In genomic region chr20:5749512-5750490, GRCh38 we compare ENCODE assay signal across 1 cellular context.
TF ChIP-seq lines count a peak whose summit lies in the region.

SHLD1 (plus strand) TSS chr20:5750401; CDS start chr20:5772866, 22,465 bp downstream.

TF ChIP-seq in GM12878, 131 proteins besides CTCF, POLR2A, EP300 and RAD21 (continued from another document and continues in another):
- TF ChIP-seq, protein P1, sequence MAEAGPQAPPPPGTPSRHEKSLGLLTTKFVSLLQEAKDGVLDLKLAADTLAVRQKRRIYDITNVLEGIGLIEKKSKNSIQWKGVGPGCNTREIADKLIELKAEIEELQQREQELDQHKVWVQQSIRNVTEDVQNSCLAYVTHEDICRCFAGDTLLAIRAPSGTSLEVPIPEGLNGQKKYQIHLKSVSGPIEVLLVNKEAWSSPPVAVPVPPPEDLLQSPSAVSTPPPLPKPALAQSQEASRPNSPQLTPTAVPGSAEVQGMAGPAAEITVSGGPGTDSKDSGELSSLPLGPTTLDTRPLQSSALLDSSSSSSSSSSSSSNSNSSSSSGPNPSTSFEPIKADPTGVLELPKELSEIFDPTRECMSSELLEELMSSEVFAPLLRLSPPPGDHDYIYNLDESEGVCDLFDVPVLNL (IDR thresholded peaks at IDR 0.05; ENCODE audit: low read depth, low read length) = no peak
- no peak for TF ChIP-seq PAX8 (IDR thresholded peaks at IDR 0.05)
- no peak for TF ChIP-seq HSF1 (IDR thresholded peaks at IDR 0.05; ENCODE audit: low read depth, low read length)
- TF ChIP-seq CEBPB (IDR thresholded peaks at IDR 0.05; ENCODE audit: borderline replicate concordance in 1 of 2, low read depth in 2 of 2, low read length in 2 of 2) = no peak
- TF ChIP-seq ETV6 (conservative IDR thresholded peaks at IDR 0.05 in 1 of 2, IDR thresholded peaks at IDR 0.05 in 1 of 2; ENCODE audit: borderline replicate concordance in 1 of 2, low read depth in 1 of 2) = 0 out of 4 replicates have a peak, but pooled peaks of 1 of the 2 experiments have one; percentile 7
- TF ChIP-seq PML (IDR thresholded peaks at IDR 0.05; ENCODE audit: low read length) = no peak
- TF ChIP-seq MYB (IDR thresholded peaks at IDR 0.05; ENCODE audit: borderline replicate concordance, low read depth, low read length) = no peak
- no peak for TF ChIP-seq SMAD5 (IDR thresholded peaks at IDR 0.05; ENCODE audit: low read depth)
- no peak; the same call in 1 of the 2 replicates for TF ChIP-seq ZNF217 (IDR thresholded peaks at IDR 0.05)
- TF ChIP-seq NFIC (IDR thresholded peaks at IDR 0.05; ENCODE audit: low read depth, low read length) = no peak
- no peak for TF ChIP-seq ZBTB33 (IDR thresholded peaks at IDR 0.05)
- TF ChIP-seq YBX1 (IDR thresholded peaks at IDR 0.05) = no peak
- TF ChIP-seq FOXK2 (IDR thresholded peaks at IDR 0.05) = no peak
- 0 out of 2 replicates have a peak, but pooled peaks have one; percentile 26 for TF ChIP-seq MEF2A (IDR thresholded peaks at IDR 0.05; ENCODE audit: insufficient read depth, low read depth, low read length)
- peak; percentile 93 for TF ChIP-seq GABPA (IDR thresholded peaks at IDR 0.05; ENCODE audit: low read depth)
- peak; percentile 69; the same call in 1 of the 2 replicates for TF ChIP-seq IKZF1 (conservative IDR thresholded peaks at IDR 0.05)
- TF ChIP-seq FOXM1 (IDR thresholded peaks at IDR 0.05; ENCODE audit: low read depth, low read length) = no peak
- no peak for TF ChIP-seq IRF4 (IDR thresholded peaks at IDR 0.05; ENCODE audit: low read depth, low read length)
- 0 out of 2 replicates have a peak, but pooled peaks have one; percentile 10 for TF ChIP-seq CREB1 (IDR thresholded peaks at IDR 0.05; ENCODE audit: low read depth)
- no peak for TF ChIP-seq SREBF1 (IDR thresholded peaks at IDR 0.05; ENCODE audit: low read length)
- no peak for TF ChIP-seq MTA3 (IDR thresholded peaks at IDR 0.05; ENCODE audit: borderline replicate concordance, low read length)
- TF ChIP-seq ATF3 (IDR thresholded peaks at IDR 0.05; ENCODE audit: borderline replicate concordance, extremely low read depth, low read depth, low read length) = no peak
- TF ChIP-seq RBBP5 (conservative IDR thresholded peaks at IDR 0.05) = no peak
- TF ChIP-seq ZNF622 (IDR thresholded peaks at IDR 0.05) = no peak
- peak; percentile 89 for TF ChIP-seq NR2C1 (IDR thresholded peaks at IDR 0.05)
- no peak for TF ChIP-seq SREBF2 (IDR thresholded peaks at IDR 0.05; ENCODE audit: low read length)
- TF ChIP-seq CEBPZ (IDR thresholded peaks at IDR 0.05; ENCODE audit: low read depth, low read length) = no peak
- no peak for TF ChIP-seq E4F1 (IDR thresholded peaks at IDR 0.05; ENCODE audit: borderline replicate concordance, partially characterized antibody)
- no peak for TF ChIP-seq ZNF207 (IDR thresholded peaks at IDR 0.05; ENCODE audit: borderline replicate concordance)
- TF ChIP-seq POU2F2 (IDR thresholded peaks at IDR 0.05; ENCODE audit: borderline replicate concordance, low read depth, low read length) = 0 out of 3 replicates have a peak, but pooled peaks have one; percentile 37
- TF ChIP-seq JUNB (IDR thresholded peaks at IDR 0.05) = no peak
- no peak for TF ChIP-seq DPF2 (IDR thresholded peaks at IDR 0.05)
- TF ChIP-seq MYC (IDR thresholded peaks at IDR 0.05; ENCODE audit: insufficient read depth, insufficient read length, insufficient replicate concordance, low read length, severe bottlenecking) = no peak
- TF ChIP-seq ZSCAN29 (IDR thresholded peaks at IDR 0.05) = no peak
- no peak for TF ChIP-seq SIN3A (IDR thresholded peaks at IDR 0.05; ENCODE audit: low read depth, low read length)
- no peak for TF ChIP-seq TBL1XR1 (IDR thresholded peaks at IDR 0.05; ENCODE audit: low read depth, low read length)
- TF ChIP-seq WRNIP1 (IDR thresholded peaks at IDR 0.05; ENCODE audit: borderline replicate concordance, low read depth, low read length) = no peak
- TF ChIP-seq NFYA (IDR thresholded peaks at IDR 0.05; ENCODE audit: borderline replicate concordance, low read depth, low read length) = no peak
- no peak for TF ChIP-seq SKIL (IDR thresholded peaks at IDR 0.05; ENCODE audit: low read depth, poor library complexity, severe bottlenecking)
- TF ChIP-seq TCF7 (IDR thresholded peaks at IDR 0.05; ENCODE audit: borderline replicate concordance) = no peak
- TF ChIP-seq HDAC2 (IDR thresholded peaks at IDR 0.05) = no peak
- no peak for TF ChIP-seq LARP7 (IDR thresholded peaks at IDR 0.05)
- TF ChIP-seq SMC3 (IDR thresholded peaks at IDR 0.05; ENCODE audit: borderline replicate concordance, low read length) = no peak; the same call in 1 of the 2 replicates
- no peak; the same call in 1 of the 2 replicates for TF ChIP-seq HDGF (IDR thresholded peaks at IDR 0.05)
- TF ChIP-seq RB1 (IDR thresholded peaks at IDR 0.05; ENCODE audit: borderline replicate concordance) = no peak
- TF ChIP-seq IRF3 (IDR thresholded peaks at IDR 0.05) = no peak
- no peak for TF ChIP-seq CHD4 (IDR thresholded peaks at IDR 0.05)
- TF ChIP-seq YY1 (IDR thresholded peaks at IDR 0.05; ENCODE audit: low read depth, low read length) = peak; percentile 100
- no peak for TF ChIP-seq SUZ12 (IDR thresholded peaks at IDR 0.05; ENCODE audit: unreplicated experiment)
- no peak for TF ChIP-seq NKRF (conservative IDR thresholded peaks at IDR 0.05)
- no peak for TF ChIP-seq ESRRA (IDR thresholded peaks at IDR 0.05; ENCODE audit: low read length)
- no peak for TF ChIP-seq CHD2 (IDR thresholded peaks at IDR 0.05; ENCODE audit: borderline replicate concordance, low read depth, low read length)
- TF ChIP-seq TARDBP (IDR thresholded peaks at IDR 0.05; ENCODE audit: borderline replicate concordance) = peak; percentile 74; the same call in 1 of the 2 replicates
- TF ChIP-seq TCF3 (IDR thresholded peaks at IDR 0.05; ENCODE audit: borderline replicate concordance, insufficient read depth, low read depth, low read length) = no peak
- TF ChIP-seq CBFB (IDR thresholded peaks at IDR 0.05; ENCODE audit: low read depth) = peak; percentile 47; the same call in 1 of the 2 replicates
- TF ChIP-seq RAD51 (IDR thresholded peaks at IDR 0.05) = no peak
- TF ChIP-seq ATF7 (IDR thresholded peaks at IDR 0.05; ENCODE audit: low read depth) = no peak
